10 cellular contexts compared by ENCODE assay signal in genomic region chr18:79912409-79912991, GRCh38. TPM values are rescaled to one million over a fixed set of nuclear protein-coding genes. Genes with fewer than 3 reads are reported as not detected.
DNase-seq lines count a peak whose midpoint lies in the region; ATAC-seq and TF ChIP-seq lines count a peak whose summit lies in the region.
"Had no signal": no experiment of that assay in that cellular context is flagged by ENCODE, and none has a peak within 500 bp of the region (broad histone marks: within the 10 kb centered on the region; RNA-seq: fewer than 3 reads in every experiment).

No MANE protein-coding gene starts in this region.

- H3K9me3 ChIP-seq in left ventricle myocardium inferior (replicated peaks) = no peaks in the 10 kb centered on the region
- no peaks in the 10 kb centered on the region for H3K9me3 ChIP-seq in lower lobe of right lung
- no peaks in the 10 kb centered on the region for H3K9me3 ChIP-seq in suprapubic skin
- H3K9me3 ChIP-seq: SK-N-SH had no signal

- WGBS in suprapubic skin = 80% methylated on average over 14 of the region's 20 CpGs

- TF ChIP-seq CTCF in left ventricle myocardium inferior (IDR thresholded peaks at IDR 0.05; ENCODE audit: borderline replicate concordance) (no peak), astrocyte of the spinal cord (IDR thresholded peaks at IDR 0.05; ENCODE audit: low read depth, low read length) (no peak), lower lobe of right lung (IDR thresholded peaks at IDR 0.05) (no peak), suprapubic skin (IDR thresholded peaks at IDR 0.05) (no peak)

- in situ Hi-C loops in astrocyte of the spinal cord (cut with HindIII; ENCODE audit: low sequenced_read_pairs) = no loop called here

- TF ChIP-seq EP300 in suprapubic skin (IDR thresholded peaks at IDR 0.05) = no peak

- no peak for ATAC-seq in Right ventricle myocardium superior (ENCODE audit: poor library complexity)
- peak in 1 of 2 donors; percentile 27 for ATAC-seq in lower lobe of right lung
- no peak for ATAC-seq in GM21390 (IDR thresholded peaks at IDR 0.05; ENCODE audit: unreplicated experiment)
- no peak for ATAC-seq in HG02870 (IDR thresholded peaks at IDR 0.05; ENCODE audit: unreplicated experiment)

- H3K4me1 ChIP-seq in left ventricle myocardium inferior (peaks cover 6% of the 10 kb centered on the region), lower lobe of right lung (no peaks in the 10 kb centered on the region), suprapubic skin (peaks cover 18% of the 10 kb centered on the region)

- H3K4me3 ChIP-seq in left ventricle myocardium inferior (no peak overlapping the region), astrocyte of the spinal cord (ENCODE audit: low read depth, low read length) (no peak overlapping the region), lower lobe of right lung (no peak overlapping the region), suprapubic skin (no peak overlapping the region)

- H3K27ac ChIP-seq in left ventricle myocardium inferior (replicated peaks) = no peak overlapping the region
- H3K27ac ChIP-seq in lower lobe of right lung = no peak overlapping the region
- H3K27ac ChIP-seq in suprapubic skin = peak overlapping the region; percentile 49

- H3K27me3 ChIP-seq in left ventricle myocardium inferior (ENCODE audit: low read depth) (no peaks in the 10 kb centered on the region), lower lobe of right lung (ENCODE audit: low read depth) (no peaks in the 10 kb centered on the region), suprapubic skin (no peaks in the 10 kb centered on the region)

- intact Hi-C loops in Right ventricle myocardium superior (cut with DNase I) (no loop called here), left ventricle myocardium inferior (cut with micrococcal nuclease) (no loop called here), lower lobe of right lung (cut with DNase I) (no loop called here)

- DNase-seq in Right ventricle myocardium superior = peak; percentile 37
- DNase-seq in left ventricle myocardium inferior = no peak
- peak; percentile 75 for DNase-seq in astrocyte of the spinal cord (ENCODE audit: low read depth, low spot score)
- DNase-seq in lower lobe of right lung = peak; percentile 37
- peak; percentile 70 to 78 for DNase-seq in suprapubic skin (ENCODE audit: low spot score in 2 of 2)
- DNase-seq in NCI-H82 treated with DMSO at 0.1 percent for 48 hours (lab: John Stamatoyannopoulos, UW; ENCODE audit: unreplicated experiment) = no peak
- DNase-seq: NCI-H1092 treated with DMSO at 0.1 percent for 48 hours, SK-N-SH had no signal

- peaks cover 48% of the 10 kb centered on the region for H3K36me3 ChIP-seq in left ventricle myocardium inferior
- peaks cover 35% of the 10 kb centered on the region for H3K36me3 ChIP-seq in lower lobe of right lung
- H3K36me3 ChIP-seq in suprapubic skin = peaks cover 48% of the 10 kb centered on the region

- TF ChIP-seq POLR2A in suprapubic skin (IDR thresholded peaks at IDR 0.05) = no peak

RNA-seq across cellular contexts. Expression of gene SLC66A2, which starts 39.0 kb away (rescaled TPM):
- total RNA-seq in Right ventricle myocardium superior = 25.4 TPM
- 27.4 TPM for total RNA-seq in left ventricle myocardium inferior
- 54.2 TPM for total RNA-seq in lower lobe of right lung
- total RNA-seq in suprapubic skin = 10 to 100 TPM; 53.4 to 84.7 (median 79.3) TPM

RNA-seq across cellular contexts. Expression of gene HSBP1L1, which starts 51.9 kb away (rescaled TPM):
- 13.8 TPM for total RNA-seq in Right ventricle myocardium superior
- 12.2 TPM for total RNA-seq in left ventricle myocardium inferior
- total RNA-seq in lower lobe of right lung = 46.6 TPM
- 10 to 100 TPM; 25.0 to 45.7 (median 41.5) TPM for total RNA-seq in suprapubic skin

Comparison
In these comparisons a context has a peak if more than half of its experiments do, and no peak if none do; other contexts are left out.
1. DNase-seq: peak in Right ventricle myocardium superior (single experiment), astrocyte of the spinal cord (single experiment), lower lobe of right lung (single experiment) and suprapubic skin (2 of 2); none in left ventricle myocardium inferior (single experiment) and NCI-H82 treated with DMSO at 0.1 percent for 48 hours (single experiment).